7 cellular contexts compared by ENCODE assay signal in the genomic region with DNA sequence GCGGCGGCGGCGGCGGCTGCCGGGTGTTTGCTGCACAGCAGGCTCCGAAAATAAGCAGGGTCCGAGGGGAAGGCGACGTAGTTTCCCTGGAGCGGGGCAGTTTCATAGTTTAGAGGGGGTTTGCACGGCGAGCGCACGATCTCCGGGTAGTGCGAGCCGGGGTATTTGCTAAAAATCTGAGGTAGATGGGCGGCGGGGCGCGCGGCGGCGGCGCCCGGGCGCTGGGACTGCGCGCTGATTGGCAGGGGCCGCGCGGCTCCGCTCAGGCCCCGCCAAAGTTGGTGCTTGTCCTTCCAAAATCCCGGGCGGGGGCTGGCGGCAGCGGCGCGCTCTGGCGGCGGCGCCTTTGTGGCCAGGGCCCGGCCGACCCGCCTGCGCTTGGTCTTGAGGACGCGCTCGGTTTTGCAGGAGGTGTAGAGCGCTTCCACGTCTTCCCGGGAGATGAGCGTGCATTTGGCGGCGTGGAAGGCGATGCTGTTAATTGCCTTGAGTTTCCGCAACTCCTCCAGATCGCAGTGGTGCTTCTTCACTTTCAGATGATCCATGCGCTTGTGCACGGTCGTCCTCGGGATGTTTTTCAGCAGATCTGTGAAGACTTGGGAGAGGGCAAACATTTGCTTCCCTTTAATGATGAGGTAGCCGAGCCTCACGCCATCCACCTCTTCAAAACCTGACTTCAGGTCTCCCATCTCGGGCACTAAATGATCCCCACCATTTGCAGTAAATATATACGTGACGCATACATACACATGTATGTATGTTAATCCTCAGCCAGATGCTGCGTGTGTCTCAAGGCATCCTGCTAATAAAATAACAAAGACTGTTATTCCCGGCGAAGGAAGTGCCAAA. TPM values are rescaled to one million over a fixed set of nuclear protein-coding genes. Genes with fewer than 3 reads are reported as not detected.
DNase-seq lines count a peak whose midpoint lies in the region; ATAC-seq and TF ChIP-seq lines count a peak whose summit lies in the region.

No MANE protein-coding gene starts in this region.

- H3K9ac ChIP-seq in mucosa of rectum (ENCODE audit: low read depth in 1 of 2, low read length in 2 of 2): peak overlapping the region in 1 of 2 donors; percentile 23

- no peaks in the 10 kb centered on the region for H3K9me3 ChIP-seq in mucosa of rectum (ENCODE audit: control insufficient read depth in 2 of 2, low read length in 2 of 2)

- H3K4me3 ChIP-seq in epithelial cell of proximal tubule (ENCODE audit: low read depth, low read length) (peak overlapping the region; percentile 69), mucosa of rectum (ENCODE audit: low read length in 2 of 2) (peak overlapping the region; percentile 59 to 70)

- H3K36me3 ChIP-seq in mucosa of rectum (ENCODE audit: control insufficient read depth in 2 of 2, insufficient read depth in 2 of 2, low read length in 2 of 2): no peaks in the 10 kb centered on the region

- peaks cover 0 to 22% of the 10 kb centered on the region in 2 donors for H3K4me1 ChIP-seq in mucosa of rectum (ENCODE audit: control insufficient read depth in 2 of 2, insufficient read depth in 2 of 2, low read length in 2 of 2)

- H3K27ac ChIP-seq in mucosa of rectum (ENCODE audit: low read depth in 2 of 2, low read length in 2 of 2): peak overlapping the region in 1 of 2 donors; percentile 38

- no peak for TF ChIP-seq CTCF in epithelial cell of proximal tubule (conservative IDR thresholded peaks at IDR 0.05; ENCODE audit: low read depth, low read length)

- DNase-seq in EL (peak; percentile 79), T1000 (lab: John Stamatoyannopoulos, UW) (peak; percentile 97), epithelial cell of proximal tubule (ENCODE audit: low read depth) (no peak), ureter (ENCODE audit: low spot score) (peak; percentile 56)

- ATAC-seq in GM19455 (IDR thresholded peaks at IDR 0.05; ENCODE audit: unreplicated experiment) (peak; percentile 80), HG03520 (IDR thresholded peaks at IDR 0.05; ENCODE audit: unreplicated experiment) (peak; percentile 26)

- peaks cover 60 to 68% of the 10 kb centered on the region in 2 donors for H3K27me3 ChIP-seq in mucosa of rectum (ENCODE audit: control insufficient read depth in 2 of 2, insufficient read depth in 2 of 2, low read length in 2 of 2)

RNA-seq across cellular contexts. Expression of a gene that starts 8.1 kb away (rescaled TPM):
- total RNA-seq in epithelial cell of proximal tubule: 0.52 and 1.4 TPM in 2 replicates
- total RNA-seq in ureter: 3.6 TPM

RNA-seq across cellular contexts. Expression of a gene that starts 16.7 kb away (rescaled TPM):
- 15.5 and 15.8 TPM in 2 replicates for total RNA-seq in epithelial cell of proximal tubule
- 83.7 TPM for total RNA-seq in ureter
